8 cellular contexts compared by ENCODE assay signal in genomic region chr12:31589896-31590729, GRCh38. TPM values are rescaled to one million over a fixed set of nuclear protein-coding genes. Genes with fewer than 3 reads are reported as not detected.
DNase-seq lines count a peak whose midpoint lies in the region; ATAC-seq and TF ChIP-seq lines count a peak whose summit lies in the region.

No MANE protein-coding gene starts in this region.

- no peaks in the 10 kb centered on the region for H4K20me1 ChIP-seq in neural cell (ENCODE audit: insufficient read depth)

- peaks cover 0 to 37% (median 0%) of the 10 kb centered on the region in 3 donors for H3K4me1 ChIP-seq in gastroesophageal sphincter

- H3K4me3 ChIP-seq in gastroesophageal sphincter: peak overlapping the region; percentile 57 to 93
- H3K4me3 ChIP-seq in neural cell (ENCODE audit: low read length): peak overlapping the region; percentile 98

- TF ChIP-seq CTCF in C4-2B (conservative IDR thresholded peaks at IDR 0.05): peak; percentile 33
- TF ChIP-seq CTCF in gastroesophageal sphincter (IDR thresholded peaks at IDR 0.05): peak in 1 of 4 experiments; percentile 45
- no peak for TF ChIP-seq CTCF in neural cell (IDR thresholded peaks at IDR 0.05; ENCODE audit: poor library complexity, severe bottlenecking)

- H3K4me3 Mint-ChIP-seq in activated T-helper 1 cell treated with anti-CD3 and anti-CD28 coated beads, Interleukin-12 subunit alpha, Interleukin-12 subunit beta, Interleukin-2, Interleukin-4 antibody, amounts not matched to agents 30 ng/mL and 10 ng/mL and 1 ng/mL, durations not matched to agents 14 hours and 24 hours and 36 hours: peak overlapping the region; percentile 73

- TF ChIP-seq RAD21 in neural cell (conservative IDR thresholded peaks at IDR 0.05): no peak

- TF ChIP-seq EP300 in gastroesophageal sphincter (IDR thresholded peaks at IDR 0.05): no peak
- TF ChIP-seq EP300 in neural cell (conservative IDR thresholded peaks at IDR 0.05; ENCODE audit: poor library complexity, severe bottlenecking): peak; percentile 17

- peak overlapping the region; percentile 92 for H3K9ac ChIP-seq in neural cell (ENCODE audit: low read length)

- H3K9me3 ChIP-seq in gastroesophageal sphincter (no peaks in the 10 kb centered on the region), neural cell (ENCODE audit: low read length) (no peaks in the 10 kb centered on the region)

- H3K79me2 ChIP-seq in neural cell (replicated peaks; ENCODE audit: insufficient read depth, low read length): peaks cover 50% of the 10 kb centered on the region

- H3K27me3 ChIP-seq in gastroesophageal sphincter (no peaks in the 10 kb centered on the region), neural cell (ENCODE audit: insufficient read depth, low read depth, low read length) (no peaks in the 10 kb centered on the region)

- no peaks in the 10 kb centered on the region for H3K9me2 ChIP-seq in neural cell (ENCODE audit: insufficient read depth, low read length)

- peaks cover 13% of the 10 kb centered on the region for H3K4me1 Mint-ChIP-seq in activated T-helper 1 cell treated with anti-CD3 and anti-CD28 coated beads, Interleukin-12 subunit alpha, Interleukin-12 subunit beta, Interleukin-2, Interleukin-4 antibody, amounts not matched to agents 30 ng/mL and 10 ng/mL and 1 ng/mL, durations not matched to agents 14 hours and 24 hours and 36 hours (ENCODE audit: low read depth)

- H3K27ac ChIP-seq in C4-2B (peak overlapping the region; percentile 78), gastroesophageal sphincter (peak overlapping the region; percentile 66 to 97 (median 94)), neural cell (ENCODE audit: low read length) (peak overlapping the region; percentile 87)

- intact Hi-C loops in activated T-helper 1 cell treated with anti-CD3 and anti-CD28 coated beads, Interleukin-12 subunit alpha, Interleukin-12 subunit beta, Interleukin-2, Interleukin-4 antibody, amounts not matched to agents 30 ng/mL and 10 ng/mL and 1 ng/mL, durations not matched to agents 14 hours and 24 hours and 36 hours (cut with micrococcal nuclease): loop anchor here (2.0 kb wide), 2 partner anchors 187 to 263 kb away; partner anchors contain the start of gene SINHCAF

- DNase-seq in NCI-H460 (ENCODE audit: extremely low read depth, low read depth): peak; percentile 50
- no peak for DNase-seq in activated T-helper 1 cell treated with anti-CD3 and anti-CD28 coated beads, Interleukin-12 subunit alpha, Interleukin-12 subunit beta, Interleukin-2, Interleukin-4 antibody, amounts not matched to agents 30 ng/mL and 10 ng/mL and 1 ng/mL, durations not matched to agents 14 hours and 24 hours and 36 hours (ENCODE audit: low spot score)
- DNase-seq in ureter (ENCODE audit: low spot score): peak; percentile 52

- peaks cover 6% of the 10 kb centered on the region for H3K36me3 Mint-ChIP-seq in activated T-helper 1 cell treated with anti-CD3 and anti-CD28 coated beads, Interleukin-12 subunit alpha, Interleukin-12 subunit beta, Interleukin-2, Interleukin-4 antibody, amounts not matched to agents 30 ng/mL and 10 ng/mL and 1 ng/mL, durations not matched to agents 14 hours and 24 hours and 36 hours (ENCODE audit: low read depth)

- 0% methylated on average over 9 of the region's 98 CpGs; no CpG with 5 or more reads in 1 of the 2 donors for WGBS in gastroesophageal sphincter (ENCODE audit: low coverage in 1 of 2), 2 donors

- H3F3A ChIP-seq in neural cell (ENCODE audit: insufficient read depth, low read length, poor library complexity, severe bottlenecking): no peaks in the 10 kb centered on the region

- no peaks in the 10 kb centered on the region for H3K36me3 ChIP-seq in gastroesophageal sphincter
- no peaks in the 10 kb centered on the region for H3K36me3 ChIP-seq in neural cell (ENCODE audit: insufficient read depth, low read length)

- peak overlapping the region; percentile 56 for H2AFZ ChIP-seq in neural cell (ENCODE audit: low read depth, low read length)

- H3K9me3 Mint-ChIP-seq in activated T-helper 1 cell treated with anti-CD3 and anti-CD28 coated beads, Interleukin-12 subunit alpha, Interleukin-12 subunit beta, Interleukin-2, Interleukin-4 antibody, amounts not matched to agents 30 ng/mL and 10 ng/mL and 1 ng/mL, durations not matched to agents 14 hours and 24 hours and 36 hours: no peaks in the 10 kb centered on the region

- ATAC-seq in GM18861 (IDR thresholded peaks at IDR 0.05; ENCODE audit: unreplicated experiment) (peak; percentile 19), HG03045 (IDR thresholded peaks at IDR 0.05; ENCODE audit: unreplicated experiment) (peak; percentile 45), gastroesophageal sphincter (peak; percentile 71)

- H3K27ac Mint-ChIP-seq in activated T-helper 1 cell treated with anti-CD3 and anti-CD28 coated beads, Interleukin-12 subunit alpha, Interleukin-12 subunit beta, Interleukin-2, Interleukin-4 antibody, amounts not matched to agents 30 ng/mL and 10 ng/mL and 1 ng/mL, durations not matched to agents 14 hours and 24 hours and 36 hours: peak overlapping the region; percentile 29

- peaks cover 54% of the 10 kb centered on the region for H3K27me3 Mint-ChIP-seq in activated T-helper 1 cell treated with anti-CD3 and anti-CD28 coated beads, Interleukin-12 subunit alpha, Interleukin-12 subunit beta, Interleukin-2, Interleukin-4 antibody, amounts not matched to agents 30 ng/mL and 10 ng/mL and 1 ng/mL, durations not matched to agents 14 hours and 24 hours and 36 hours (ENCODE audit: insufficient read depth)

- peak in 1 of 2 donors; percentile 33 for TF ChIP-seq POLR2A in gastroesophageal sphincter (IDR thresholded peaks at IDR 0.05)

- peak overlapping the region; percentile 65 for H3K4me2 ChIP-seq in neural cell (ENCODE audit: low read length)

TF ChIP-seq in neural cell, 6 proteins besides CTCF, POLR2A, EP300 and RAD21:
- TF ChIP-seq POLR2AphosphoS5 (IDR thresholded peaks at IDR 0.05) (peak; percentile 49), MXI1 (conservative IDR thresholded peaks at IDR 0.05; ENCODE audit: poor library complexity, severe bottlenecking) (peak; percentile 78), SMC3 (conservative IDR thresholded peaks at IDR 0.05; ENCODE audit: poor library complexity) (peak; percentile 13), EZH2 (IDR thresholded peaks at IDR 0.05; ENCODE audit: borderline replicate concordance, insufficient read depth, low read length, poor library complexity, severe bottlenecking) (no peak), TAF1 (IDR thresholded peaks at IDR 0.05; ENCODE audit: low read depth) (no peak)
- TF ChIP-seq, protein P1, sequence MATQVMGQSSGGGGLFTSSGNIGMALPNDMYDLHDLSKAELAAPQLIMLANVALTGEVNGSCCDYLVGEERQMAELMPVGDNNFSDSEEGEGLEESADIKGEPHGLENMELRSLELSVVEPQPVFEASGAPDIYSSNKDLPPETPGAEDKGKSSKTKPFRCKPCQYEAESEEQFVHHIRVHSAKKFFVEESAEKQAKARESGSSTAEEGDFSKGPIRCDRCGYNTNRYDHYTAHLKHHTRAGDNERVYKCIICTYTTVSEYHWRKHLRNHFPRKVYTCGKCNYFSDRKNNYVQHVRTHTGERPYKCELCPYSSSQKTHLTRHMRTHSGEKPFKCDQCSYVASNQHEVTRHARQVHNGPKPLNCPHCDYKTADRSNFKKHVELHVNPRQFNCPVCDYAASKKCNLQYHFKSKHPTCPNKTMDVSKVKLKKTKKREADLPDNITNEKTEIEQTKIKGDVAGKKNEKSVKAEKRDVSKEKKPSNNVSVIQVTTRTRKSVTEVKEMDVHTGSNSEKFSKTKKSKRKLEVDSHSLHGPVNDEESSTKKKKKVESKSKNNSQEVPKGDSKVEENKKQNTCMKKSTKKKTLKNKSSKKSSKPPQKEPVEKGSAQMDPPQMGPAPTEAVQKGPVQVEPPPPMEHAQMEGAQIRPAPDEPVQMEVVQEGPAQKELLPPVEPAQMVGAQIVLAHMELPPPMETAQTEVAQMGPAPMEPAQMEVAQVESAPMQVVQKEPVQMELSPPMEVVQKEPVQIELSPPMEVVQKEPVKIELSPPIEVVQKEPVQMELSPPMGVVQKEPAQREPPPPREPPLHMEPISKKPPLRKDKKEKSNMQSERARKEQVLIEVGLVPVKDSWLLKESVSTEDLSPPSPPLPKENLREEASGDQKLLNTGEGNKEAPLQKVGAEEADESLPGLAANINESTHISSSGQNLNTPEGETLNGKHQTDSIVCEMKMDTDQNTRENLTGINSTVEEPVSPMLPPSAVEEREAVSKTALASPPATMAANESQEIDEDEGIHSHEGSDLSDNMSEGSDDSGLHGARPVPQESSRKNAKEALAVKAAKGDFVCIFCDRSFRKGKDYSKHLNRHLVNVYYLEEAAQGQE (IDR thresholded peaks at IDR 0.05; ENCODE audit: borderline replicate concordance): peak; percentile 34

RNA-seq across cellular contexts. Expression of gene DENND5B, which starts 0.8 kb away (rescaled TPM):
- 18.9 and 19.0 TPM in 2 replicates for total RNA-seq in NCI-H460 (2014; rRNA removed; shearing (Covaris generic))
- polyA plus RNA-seq in NCI-H460 (2014; cell fraction: nucleus; rRNA removed): 6.0 and 9.9 TPM in 2 replicates
- 0.12 and 0.93 TPM in 2 replicates for total RNA-seq in activated T-helper 1 cell treated with anti-CD3 and anti-CD28 coated beads, Interleukin-12 subunit alpha, Interleukin-12 subunit beta, Interleukin-2, Interleukin-4 antibody, amounts not matched to agents 30 ng/mL and 10 ng/mL and 1 ng/mL, durations not matched to agents 14 hours and 24 hours and 36 hours
- 10 to 100 TPM; 14.7 to 40.8 (median 17.7) TPM for total RNA-seq in gastroesophageal sphincter
- 23.8 and 27.4 TPM in 2 replicates for polyA plus RNA-seq in neural cell
- polyA minus RNA-seq in neural cell: 121 and 131 TPM in 2 replicates
- total RNA-seq in ureter: 6.1 TPM

Comparison
In these comparisons a context has a peak if more than half of its experiments do, and no peak if none do; other contexts are left out.
1. ATAC-seq: peak in every context shown above with its lines; median percentile 71 in gastroesophageal sphincter; 45 in HG03045; 19 in GM18861.